ENCODE assay signal across 8 cellular contexts in genomic region chr16:57536306-57537193, GRCh38. TPM values are rescaled to one million over a fixed set of nuclear protein-coding genes. Genes with fewer than 3 reads are reported as not detected.
A peak's percentile ranks its signal among the peaks of the same experiment; 100 is the strongest.
DNase-seq lines count a peak whose midpoint lies in the region; ATAC-seq and TF ChIP-seq lines count a peak whose summit lies in the region.

Gene CCDC102A (minus strand): TSS chr16:57536571. CDS start chr16:57529177, 7,394 bp downstream.

- peaks cover 18% of the 10 kb centered on the region for H3K4me1 ChIP-seq in mammary epithelial cell (ENCODE audit: insufficient read depth, low read length)

- peak within 1 kb of the TSS; percentile 77 for H3K4me2 ChIP-seq in SU-DHL-6 (ENCODE audit: low read depth, low read length, poor library complexity, severe bottlenecking)
- peak within 1 kb of the TSS; percentile 90 for H3K4me2 ChIP-seq in mammary epithelial cell (ENCODE audit: insufficient read depth, low read depth, low read length)

- H3K27me3 ChIP-seq in SU-DHL-6 (ENCODE audit: low read length) (no peaks in the 10 kb centered on the region), mammary epithelial cell (ENCODE audit: insufficient read depth, low read length) (no peaks in the 10 kb centered on the region)

- H3K36me3 ChIP-seq in SU-DHL-6 (ENCODE audit: low read length) (no peaks in the 10 kb centered on the region), mammary epithelial cell (ENCODE audit: insufficient read depth, low read length) (no peaks in the 10 kb centered on the region)

- no TSS peak for BruUV-seq in mammary epithelial cell (replicated peaks; lab: Mats Ljungman, UMichigan)

- CTCF ChIA-PET in mammary epithelial cell (lab: Charles Lee; ENCODE audit: low non-redundant PET) = no interaction called here

- H3K9me3 ChIP-seq in SU-DHL-6 (ENCODE audit: insufficient read depth, low read length) (no peaks in the 10 kb centered on the region), mammary epithelial cell (replicated peaks; ENCODE audit: insufficient read depth, low read length) (no peaks in the 10 kb centered on the region)

- ATAC-seq in GM18907 (IDR thresholded peaks at IDR 0.05; ENCODE audit: unreplicated experiment) = peak; percentile 20
- ATAC-seq in HG03108 (IDR thresholded peaks at IDR 0.05; ENCODE audit: unreplicated experiment) = peak; percentile 17

- TF ChIP-seq CTCF in SU-DHL-6 (IDR thresholded peaks at IDR 0.05; ENCODE audit: insufficient read depth, low read length, poor library complexity, severe bottlenecking) (no peak), mammary epithelial cell (conservative IDR thresholded peaks at IDR 0.05 in 1 of 2, IDR thresholded peaks at IDR 0.05 in 1 of 2; ENCODE audit: extremely low read depth in 1 of 2, insufficient read depth in 1 of 2, low read depth in 1 of 2, low read length in 2 of 2) (no peak)

- no peaks in the 10 kb centered on the region for H3K79me2 ChIP-seq in SU-DHL-6 (ENCODE audit: insufficient read depth, low read length)
- H3K79me2 ChIP-seq in mammary epithelial cell (ENCODE audit: insufficient read depth, low read length) = no peaks in the 10 kb centered on the region

- H2AFZ ChIP-seq in SU-DHL-6 (ENCODE audit: low read depth, low read length, severe bottlenecking) = peak within 1 kb of the TSS; percentile 96
- peak within 1 kb of the TSS; percentile 96 for H2AFZ ChIP-seq in mammary epithelial cell (ENCODE audit: low read depth, low read length)

- H3K9me2 ChIP-seq in SU-DHL-6 (replicated peaks; ENCODE audit: insufficient read depth, low read length) = no peaks in the 10 kb centered on the region

- no peak within 1 kb of the TSS for H3K27ac ChIP-seq in SU-DHL-6 (ENCODE audit: low read depth, low read length)
- H3K27ac ChIP-seq in mammary epithelial cell (ENCODE audit: insufficient read depth, low read depth, low read length) = peak within 1 kb of the TSS; percentile 58

- DNase-seq in AG08396 (ENCODE audit: low spot score) (peak; percentile 75), mammary epithelial cell (no peak), kidney tubule cell (ENCODE audit: low spot score) (peak; percentile 6), DMS114 treated with DMSO at 0.1 percent for 48 hours (lab: John Stamatoyannopoulos, UW; ENCODE audit: unreplicated experiment) (no peak)
- peak; percentile 22 for DNase-seq in stimulated activated CD4-positive, alpha-beta T cell treated with anti-CD3 and anti-CD28 coated beads, Interleukin-2, amount 100 ng/mL, for 4 hours (ENCODE audit: low read depth)

- in situ Hi-C loops in mammary epithelial cell (cut with MboI; ENCODE audit: low sequenced_read_pairs in 2 of 2) = no loop called here

- intact Hi-C loops in mammary epithelial cell (cut with micrococcal nuclease) = loop anchor here (2.0 kb wide), 1 partner anchor 50 kb away; the partner anchor contains the start of gene DOK4

- H3K9ac ChIP-seq in SU-DHL-6 (ENCODE audit: low read length) = peak within 1 kb of the TSS; percentile 58
- H3K9ac ChIP-seq in mammary epithelial cell (ENCODE audit: insufficient read depth, low read length) = peak within 1 kb of the TSS; percentile 53

- H3F3A ChIP-seq in SU-DHL-6 (ENCODE audit: insufficient read depth) = 0 out of 2 replicates have a peak, but pooled peaks cover 5% of the 10 kb centered on the region

- H4K20me1 ChIP-seq in SU-DHL-6 (ENCODE audit: low read depth, low read length) (no peaks in the 10 kb centered on the region), mammary epithelial cell (ENCODE audit: insufficient read depth, low read length) (no peaks in the 10 kb centered on the region)

- 16% methylated on average over 24 of the region's 81 CpGs for WGBS in mammary epithelial cell (ENCODE audit: low coverage, missing lambda C conversion rate)

- H3K4me3 ChIP-seq in SU-DHL-6 (ENCODE audit: insufficient read depth, low read length, poor library complexity, severe bottlenecking) (peak within 1 kb of the TSS; percentile 74), mammary epithelial cell (replicated peaks in 1 of 3; ENCODE audit: insufficient read depth in 1 of 3, low read depth in 2 of 3, low read length in 3 of 3) (peak within 1 kb of the TSS; percentile 68 to 84 (median 77))

- dilution Hi-C loops in mammary epithelial cell (cut with HindIII; ENCODE audit: low sequenced_read_pairs) = no loop called here

RNA-seq across cellular contexts. Expression of gene CCDC102A, which starts in this region (rescaled TPM):
- total RNA-seq in mammary epithelial cell = 1 to 10 TPM; 4.4 to 6.8 TPM
- 4.2 TPM for polyA plus RNA-seq in mammary epithelial cell
- polyA minus RNA-seq in mammary epithelial cell = 15.3 TPM

Comparison
In these comparisons a context has a peak if more than half of its experiments do, and no peak if none do; other contexts are left out.
1. DNase-seq: peak in AG08396 (single experiment), kidney tubule cell (single experiment) and stimulated activated CD4-positive, alpha-beta T cell treated with anti-CD3 and anti-CD28 coated beads, Interleukin-2, amount 100 ng/mL, for 4 hours (single experiment); none in mammary epithelial cell (single experiment) and DMS114 treated with DMSO at 0.1 percent for 48 hours (single experiment).